In genomic region chr11:27505781-27506180, GRCh38 we compare ENCODE assay signal across 8 cellular contexts. TPM values are rescaled to one million over a fixed set of nuclear protein-coding genes. Genes with fewer than 3 reads are reported as not detected.
DNase-seq lines count a peak whose midpoint lies in the region; ATAC-seq, FAIRE-seq and TF ChIP-seq lines count a peak whose summit lies in the region.

No MANE protein-coding gene starts in this region.

- CTCF ChIA-PET in HepG2 (lab: Yijun Ruan, JAX; ENCODE audit: low intra/inter-chr PET ratio, low total read pairs): no interaction called here

- in situ Hi-C loops in HepG2 (cut with HindIII; ENCODE audit: extremely low pct_ligation_motif_present, low pct_unique_long_range_greater_than_20kb): no loop called here

- intact Hi-C loops in HepG2 (cut with micrococcal nuclease; ENCODE audit: unreplicated experiment): no loop called here

- no peak for TF ChIP-seq CTCF in HepG2 (CRISPR knock-in tag; IDR thresholded peaks at IDR 0.05)

- TF ChIP-seq EP300 in HepG2 (IDR thresholded peaks at IDR 0.05; ENCODE audit: low read depth in 2 of 2, low read length in 2 of 2) (no peak), HepG2 (CRISPR knock-in tag; IDR thresholded peaks at IDR 0.05; ENCODE audit: borderline replicate concordance) (no peak)

- no peaks in the 10 kb centered on the region for H3K27me3 ChIP-seq in adipocyte (replicated peaks; ENCODE audit: control insufficient read depth, insufficient read depth, low read length)
- H3K27me3 ChIP-seq in HepG2 (ENCODE audit: control insufficient read depth in 1 of 2, insufficient read depth in 2 of 2, low read length in 2 of 2): peaks cover 0 to 6% of the 10 kb centered on the region in 2 experiments; a peak in 1 of 5 replicates

- ATAC-seq in GM18909 (IDR thresholded peaks at IDR 0.05; ENCODE audit: poor library complexity, unreplicated experiment): peak; percentile 3
- ATAC-seq in HG03066 (IDR thresholded peaks at IDR 0.05; ENCODE audit: low read depth, unreplicated experiment): peak; percentile 6
- no peak; the same call in 2 of the 3 replicates for ATAC-seq in HepG2
- no peak for ATAC-seq in GM21737 (IDR thresholded peaks at IDR 0.05; ENCODE audit: unreplicated experiment)

- H2AFZ ChIP-seq in HepG2 (ENCODE audit: low read length): peak overlapping the region; percentile 65

- no TSS peak for BruUV-seq in HepG2 (replicated peaks; lab: Mats Ljungman, UMichigan)

- H3K36me3 ChIP-seq in adipocyte (ENCODE audit: control insufficient read depth, insufficient read depth, low read length, severe bottlenecking): peaks cover 7% of the 10 kb centered on the region
- peaks cover 1 to 3% of the 10 kb centered on the region in 2 experiments; a peak in 3 of 5 replicates for H3K36me3 ChIP-seq in HepG2 (replicated peaks in 1 of 2; ENCODE audit: control insufficient read depth in 1 of 2, insufficient read depth in 2 of 2, low read length in 2 of 2)
- no peaks in the 10 kb centered on the region for H3K36me3 ChIP-seq in urinary bladder (ENCODE audit: insufficient read depth)

- POLR2A ChIA-PET in HepG2 (lab: Yijun Ruan, JAX): no interaction called here

- 3% methylated on average over 5 of the region's 5 CpGs for WGBS in HepG2 (ENCODE audit: low lambda C conversion rate)
- WGBS in urinary bladder: 5% methylated on average over 5 of the region's 5 CpGs

- peak overlapping the region; percentile 93 for H3K27ac ChIP-seq in HepG2 (ENCODE audit: extremely low read length, insufficient read depth, low read length)
- no peak overlapping the region for H3K27ac ChIP-seq in urinary bladder (ENCODE audit: low read depth)

- no peaks in the 10 kb centered on the region for H3K9me3 ChIP-seq in adipocyte (ENCODE audit: control insufficient read depth, low read length)
- H3K9me3 ChIP-seq in HepG2 (ENCODE audit: low read length): no peaks in the 10 kb centered on the region

- H3K4me3 ChIP-seq in adipocyte (ENCODE audit: low read length) (peak overlapping the region; percentile 97), HepG2 (replicated peaks in 1 of 3; ENCODE audit: insufficient read depth in 1 of 3, low read depth in 2 of 3, low read length in 3 of 3) (peak overlapping the region; percentile 72 to 100 (median 87)), urinary bladder (ENCODE audit: low read depth, low read length) (peak overlapping the region; percentile 79)

- FAIRE-seq in HepG2 (lab: Jason Lieb, UNC): no peak

- DNase-seq in adipocyte (ENCODE audit: low read depth) (no peak), HepG2 (ENCODE audit: low spot score) (peak; percentile 4), NCI-H1105 treated with DMSO at 0.1 percent for 48 hours (lab: John Stamatoyannopoulos, UW) (no peak), NCI-H1436 (lab: John Stamatoyannopoulos, UW) (no peak)

- no peak for TF ChIP-seq RAD21 in HepG2 (CRISPR knock-in tag; IDR thresholded peaks at IDR 0.05)

- no peak for TF ChIP-seq POLR2A in HepG2 (IDR thresholded peaks at IDR 0.05; ENCODE audit: insufficient read depth in 1 of 2, low read depth in 2 of 2, low read length in 2 of 2)

- H3K79me2 ChIP-seq in HepG2 (ENCODE audit: insufficient read depth, low read length): peaks cover 46% of the 10 kb centered on the region

- peaks cover 34% of the 10 kb centered on the region for H3K4me1 ChIP-seq in adipocyte (ENCODE audit: control insufficient read depth, insufficient read depth, low read length)
- peaks cover 49% of the 10 kb centered on the region for H3K4me1 ChIP-seq in HepG2 (ENCODE audit: insufficient read depth, low read length)
- no peaks in the 10 kb centered on the region for H3K4me1 ChIP-seq in urinary bladder (ENCODE audit: insufficient read depth)

- peak overlapping the region; percentile 100 for H3K9ac ChIP-seq in adipocyte (ENCODE audit: low read length)
- H3K9ac ChIP-seq in HepG2 (ENCODE audit: insufficient read depth, low read depth, low read length): peak overlapping the region; percentile 99

- peak overlapping the region; percentile 83 for H3K4me2 ChIP-seq in HepG2 (ENCODE audit: low read depth, low read length)

- peaks cover 17% of the 10 kb centered on the region for H4K20me1 ChIP-seq in HepG2 (ENCODE audit: insufficient read depth, low read length)

TF ChIP-seq in HepG2, 621 proteins besides CTCF, POLR2A, EP300 and RAD21:
- TF ChIP-seq ZNF160 (CRISPR knock-in tag; IDR thresholded peaks at IDR 0.05) (no peak), MAFF (IDR thresholded peaks at IDR 0.05; ENCODE audit: low read depth, low read length) (no peak), ZNF749 (CRISPR knock-in tag; IDR thresholded peaks at IDR 0.05; ENCODE audit: borderline replicate concordance) (no peak), TEF (CRISPR knock-in tag; IDR thresholded peaks at IDR 0.05) (0 out of 2 replicates have a peak, but pooled peaks have one; percentile 39)

RNA-seq across cellular contexts. Expression of gene LIN7C, which starts 0.8 kb away (rescaled TPM):
- total RNA-seq in HepG2 (2016; rRNA removed; fragmentation: Illumina TruSeq; extraction: Trizol) (37.2 and 65.8 TPM in 2 replicates), urinary bladder (93.1 TPM)
- 2.5 and 2.7 TPM in 2 replicates for total RNA-seq in HepG2 (2016; cell fraction: cytosol; rRNA removed; fragmentation: Illumina TruSeq; extraction: Trizol; ENCODE audit: low read depth)
- total RNA-seq in HepG2 (2016; cell fraction: insoluble cytoplasmic fraction; rRNA removed; fragmentation: Illumina TruSeq; extraction: Trizol): 38.6 and 65.0 TPM in 2 replicates
- total RNA-seq in HepG2 (2016; cell fraction: membrane; rRNA removed; fragmentation: Illumina TruSeq; extraction: Trizol): 15.9 and 19.0 TPM in 2 replicates
- 24.0 and 25.6 TPM in 2 replicates for total RNA-seq in HepG2 (2016; cell fraction: nucleus; rRNA removed; fragmentation: Illumina TruSeq; extraction: Trizol)
- polyA plus RNA-seq in HepG2 (2011; rRNA removed) (12.7 and 14.8 TPM in 2 replicates), urinary bladder (6.8 TPM)
- 7.8 and 14.4 TPM in 2 replicates for polyA plus RNA-seq in HepG2 (2011; cell fraction: cytosol; rRNA removed)
- 4.2 and 7.4 TPM in 2 replicates for polyA plus RNA-seq in HepG2 (2011; cell fraction: nucleus; rRNA removed)
- polyA plus RNA-seq in HepG2 (2012): 10.3 and 13.4 TPM in 2 replicates
- polyA plus RNA-seq in HepG2 (2016; cell fraction: cytosol; fragmentation: Illumina TruSeq; extraction: Trizol; ENCODE audit: low read depth): 0.89 and 0.90 TPM in 2 replicates
- polyA plus RNA-seq in HepG2 (2016; cell fraction: insoluble cytoplasmic fraction; fragmentation: Illumina TruSeq; extraction: Trizol; ENCODE audit: low read depth): 27.1 and 30.5 TPM in 2 replicates
- polyA plus RNA-seq in HepG2 (2016; cell fraction: membrane; fragmentation: Illumina TruSeq; extraction: Trizol; ENCODE audit: low read depth): 4.4 and 4.8 TPM in 2 replicates
- polyA plus RNA-seq in HepG2 (2016; cell fraction: nucleus; fragmentation: Illumina TruSeq; extraction: Trizol; ENCODE audit: insufficient read depth, low read depth): 17.5 and 19.5 TPM in 2 replicates
- polyA minus RNA-seq in HepG2 (2011; rRNA and poly(A)+ RNA removed; ENCODE audit: low replicate concordance): 6.7 and 16.3 TPM in 2 replicates
- 18.3 and 20.3 TPM in 2 replicates for polyA minus RNA-seq in HepG2 (2011; cell fraction: cytosol; rRNA and poly(A)+ RNA removed)
- 29.6 and 31.1 TPM in 2 replicates for polyA minus RNA-seq in HepG2 (2011; cell fraction: nucleus; rRNA and poly(A)+ RNA removed)

RNA-seq across cellular contexts. Expression of gene LGR4, which starts 33.2 kb away (rescaled TPM):
- total RNA-seq in HepG2 (2016; rRNA removed; fragmentation: Illumina TruSeq; extraction: Trizol): 51.4 and 68.7 TPM in 2 replicates
- 8.1 and 10.5 TPM in 2 replicates for total RNA-seq in HepG2 (2016; cell fraction: cytosol; rRNA removed; fragmentation: Illumina TruSeq; extraction: Trizol; ENCODE audit: low read depth)
- 51.6 and 65.3 TPM in 2 replicates for total RNA-seq in HepG2 (2016; cell fraction: insoluble cytoplasmic fraction; rRNA removed; fragmentation: Illumina TruSeq; extraction: Trizol)
- total RNA-seq in HepG2 (2016; cell fraction: membrane; rRNA removed; fragmentation: Illumina TruSeq; extraction: Trizol): 23.6 and 26.4 TPM in 2 replicates
- 111 and 112 TPM in 2 replicates for total RNA-seq in HepG2 (2016; cell fraction: nucleus; rRNA removed; fragmentation: Illumina TruSeq; extraction: Trizol)
- polyA plus RNA-seq in HepG2 (2011; rRNA removed): 42.1 and 43.8 TPM in 2 replicates
- 21.7 and 35.6 TPM in 2 replicates for polyA plus RNA-seq in HepG2 (2011; cell fraction: cytosol; rRNA removed)
- 35.4 and 41.4 TPM in 2 replicates for polyA plus RNA-seq in HepG2 (2011; cell fraction: nucleus; rRNA removed)
- 45.1 and 63.2 TPM in 2 replicates for polyA plus RNA-seq in HepG2 (2012)
- polyA plus RNA-seq in HepG2 (2016; cell fraction: cytosol; fragmentation: Illumina TruSeq; extraction: Trizol; ENCODE audit: low read depth): 1.6 TPM in 2 replicates
- 39.9 and 43.3 TPM in 2 replicates for polyA plus RNA-seq in HepG2 (2016; cell fraction: insoluble cytoplasmic fraction; fragmentation: Illumina TruSeq; extraction: Trizol; ENCODE audit: low read depth)
- 7.6 and 7.9 TPM in 2 replicates for polyA plus RNA-seq in HepG2 (2016; cell fraction: membrane; fragmentation: Illumina TruSeq; extraction: Trizol; ENCODE audit: low read depth)
- 106 and 117 TPM in 2 replicates for polyA plus RNA-seq in HepG2 (2016; cell fraction: nucleus; fragmentation: Illumina TruSeq; extraction: Trizol; ENCODE audit: insufficient read depth, low read depth)
- 187 and 243 TPM in 2 replicates for polyA minus RNA-seq in HepG2 (2011; rRNA and poly(A)+ RNA removed; ENCODE audit: low replicate concordance)
- 60.2 and 70.2 TPM in 2 replicates for polyA minus RNA-seq in HepG2 (2011; cell fraction: cytosol; rRNA and poly(A)+ RNA removed)
- polyA minus RNA-seq in HepG2 (2011; cell fraction: nucleus; rRNA and poly(A)+ RNA removed): 201 and 210 TPM in 2 replicates
- total RNA-seq in urinary bladder: 98.1 TPM
- polyA plus RNA-seq in urinary bladder: 9.9 TPM

Comparison
In these comparisons a context has a peak if more than half of its experiments do, and no peak if none do; other contexts are left out.
1. ATAC-seq: peak in GM18909 (single experiment) and HG03066 (single experiment); none in HepG2 (single experiment) and GM21737 (single experiment).
2. Peak in every context shown above with its lines, with median percentiles within 50 percentile points of each other: H3K4me3 ChIP-seq.